9 cellular contexts compared by ENCODE assay signal in the genomic region with DNA sequence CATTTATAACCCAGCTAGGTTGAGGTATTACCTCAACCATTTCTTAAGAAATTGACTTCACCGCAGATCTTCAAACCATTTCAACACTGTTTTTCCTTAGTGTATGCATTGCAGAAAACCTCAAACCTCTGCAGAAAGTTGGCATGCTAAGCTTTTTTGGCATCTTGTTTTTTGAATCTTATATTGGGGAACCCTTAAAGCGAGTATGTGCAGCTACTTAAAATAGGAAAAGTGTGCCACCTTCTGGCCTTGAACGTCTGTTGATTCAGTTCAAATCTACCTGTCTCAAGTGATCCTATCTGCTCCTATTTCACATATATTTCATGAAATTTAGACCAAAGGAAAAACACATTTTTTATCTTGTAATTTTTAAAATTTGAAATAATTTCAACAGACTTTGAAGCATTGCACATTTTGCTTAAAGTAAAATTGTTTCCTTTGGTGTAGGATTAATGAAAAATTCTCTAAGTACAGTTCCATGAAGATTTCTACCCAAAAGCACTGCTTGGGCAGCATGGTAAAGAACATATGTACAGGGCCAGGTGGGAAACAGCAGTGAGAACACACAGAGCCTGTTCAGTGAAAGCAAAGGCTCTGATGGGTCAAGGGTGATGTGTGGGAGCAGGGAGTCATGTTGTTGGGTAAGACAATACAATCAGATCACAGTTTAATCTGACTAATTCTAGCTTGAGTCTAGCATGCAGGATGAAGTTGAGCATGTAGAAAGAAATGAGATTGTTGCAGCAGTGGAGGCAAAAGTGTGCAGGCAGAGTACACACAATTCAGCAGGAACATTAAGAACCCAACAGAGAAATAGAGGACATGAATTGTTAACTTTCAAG. TPM values are rescaled to one million over a fixed set of nuclear protein-coding genes. Genes with fewer than 3 reads are reported as not detected.
A peak's percentile ranks its signal among the peaks of the same experiment; 100 is the strongest.
DNase-seq lines count a peak whose midpoint lies in the region; ATAC-seq and TF ChIP-seq lines count a peak whose summit lies in the region.
"Had no signal": no experiment of that assay in that cellular context is flagged by ENCODE, and none has a peak within 500 bp of the region (broad histone marks: within the 10 kb centered on the region; RNA-seq: fewer than 3 reads in every experiment).

No MANE protein-coding gene starts in this region.

- peaks cover 2% of the 10 kb centered on the region for H3K36me3 ChIP-seq in CD4-positive, CD25-positive, alpha-beta regulatory T cell (ENCODE audit: control insufficient read depth, insufficient read depth, low read length)
- H3K36me3 ChIP-seq in SK-N-MC (ENCODE audit: insufficient read depth, low read length) (no peaks in the 10 kb centered on the region), mammary epithelial cell (ENCODE audit: insufficient read depth, low read length) (no peaks in the 10 kb centered on the region), kidney epithelial cell (ENCODE audit: control insufficient read depth, insufficient read depth, low read length) (no peaks in the 10 kb centered on the region)

- BruUV-seq in mammary epithelial cell (replicated peaks; lab: Mats Ljungman, UMichigan), result no TSS peak

- H3K36me3 Mint-ChIP-seq in CD4-positive, CD25-positive, alpha-beta regulatory T cell, result peaks cover 10% of the 10 kb centered on the region

- peak overlapping the region in 3 of 4 donors; percentile 23 to 73 (median 27) for H3K4me3 Mint-ChIP-seq in CD4-positive, CD25-positive, alpha-beta regulatory T cell

- H3K27me3 ChIP-seq in CD4-positive, CD25-positive, alpha-beta regulatory T cell (ENCODE audit: control insufficient read depth, insufficient read depth, low read length), result no peaks in the 10 kb centered on the region
- no peaks in the 10 kb centered on the region for H3K27me3 ChIP-seq in mammary epithelial cell (ENCODE audit: insufficient read depth, low read length)
- no peaks in the 10 kb centered on the region for H3K27me3 ChIP-seq in kidney epithelial cell (ENCODE audit: control insufficient read depth, insufficient read depth, low read length)

- 39% methylated on average over 3 of the region's 3 CpGs for WGBS in mammary epithelial cell (ENCODE audit: low coverage, missing lambda C conversion rate)

- peak overlapping the region; percentile 80 for H3K27ac ChIP-seq in CD4-positive, CD25-positive, alpha-beta regulatory T cell (ENCODE audit: insufficient read depth, low read length, poor library complexity, severe bottlenecking)
- no peak overlapping the region for H3K27ac ChIP-seq in SK-N-MC
- no peak overlapping the region for H3K27ac ChIP-seq in mammary epithelial cell (ENCODE audit: insufficient read depth, low read depth, low read length)
- H3K27ac ChIP-seq in coronary artery, result no peak overlapping the region

- peaks cover 0 to 5% of the 10 kb centered on the region in 2 experiments for H3K9me3 ChIP-seq in CD4-positive, CD25-positive, alpha-beta regulatory T cell (ENCODE audit: control insufficient read depth in 2 of 2, low read length in 2 of 2)
- no peaks in the 10 kb centered on the region for H3K9me3 ChIP-seq in SK-N-MC (ENCODE audit: low read depth, low read length)
- H3K9me3 ChIP-seq in mammary epithelial cell (replicated peaks; ENCODE audit: insufficient read depth, low read length), result no peaks in the 10 kb centered on the region

- H3K4me2 ChIP-seq in mammary epithelial cell (ENCODE audit: insufficient read depth, low read depth, low read length), result no peak overlapping the region

- no peaks in the 10 kb centered on the region for H3K79me2 ChIP-seq in mammary epithelial cell (ENCODE audit: insufficient read depth, low read length)

- H3K4me3 ChIP-seq in CD4-positive, CD25-positive, alpha-beta regulatory T cell (ENCODE audit: low read depth, low read length), result peak overlapping the region; percentile 53
- H3K4me3 ChIP-seq in NB4 (ENCODE audit: low read depth, low read length) (no peak overlapping the region), SK-N-MC (no peak overlapping the region), mammary epithelial cell (replicated peaks in 1 of 3; ENCODE audit: insufficient read depth in 1 of 3, low read depth in 2 of 3, low read length in 3 of 3) (no peak overlapping the region), kidney epithelial cell (ENCODE audit: low read depth, low read length) (no peak overlapping the region), coronary artery (no peak overlapping the region)
- H3K4me3 ChIP-seq: skin epidermis had no signal

- TF ChIP-seq POLR2A in NB4 (IDR thresholded peaks at IDR 0.05; ENCODE audit: extremely low read depth, insufficient read length), result no peak

- peak overlapping the region; percentile 78 to 100 (median 98) for H3K27ac Mint-ChIP-seq in CD4-positive, CD25-positive, alpha-beta regulatory T cell

- H3K27me3 Mint-ChIP-seq in CD4-positive, CD25-positive, alpha-beta regulatory T cell, result no peaks in the 10 kb centered on the region

- H4K20me1 ChIP-seq in mammary epithelial cell (ENCODE audit: insufficient read depth, low read length), result no peaks in the 10 kb centered on the region

- H2AFZ ChIP-seq in mammary epithelial cell (ENCODE audit: low read depth, low read length), result no peak overlapping the region

- in situ Hi-C loops in mammary epithelial cell (cut with MboI; ENCODE audit: low sequenced_read_pairs in 2 of 2), result loop anchor here in 1 of 2 donors (10.0 to 25.0 kb wide), 2 partner anchors 139 to 856 kb away; no protein-coding TSS in a partner anchor

- no peak overlapping the region for H3K9ac ChIP-seq in SK-N-MC (ENCODE audit: insufficient read length)
- H3K9ac ChIP-seq in mammary epithelial cell (ENCODE audit: insufficient read depth, low read length), result no peak overlapping the region

- H3K9me3 Mint-ChIP-seq in CD4-positive, CD25-positive, alpha-beta regulatory T cell, result peaks cover 0 to 10% (median 3%) of the 10 kb centered on the region in 7 donors

- CTCF ChIA-PET in mammary epithelial cell (lab: Charles Lee; ENCODE audit: low non-redundant PET), result interaction anchor here (0.6 to 0.9 kb wide), 2 partner anchors 82 to 564 kb away, joined by 3 to 6 read pairs; no protein-coding TSS in a partner anchor

- ATAC-seq in CD4-positive, CD25-positive, alpha-beta regulatory T cell (ENCODE audit: low read depth in 2 of 2), result peak; percentile 24 to 28
- ATAC-seq in GM18868 (IDR thresholded peaks at IDR 0.05; ENCODE audit: unreplicated experiment), result peak; percentile 71

- intact Hi-C loops in mammary epithelial cell (cut with micrococcal nuclease), result loop anchor here (1.0 to 10.0 kb wide), 4 partner anchors 82 to 859 kb away; no protein-coding TSS in a partner anchor

- H3K4me1 ChIP-seq in CD4-positive, CD25-positive, alpha-beta regulatory T cell (ENCODE audit: control insufficient read depth, insufficient read depth, low read length, poor library complexity, severe bottlenecking), result peaks cover 48% of the 10 kb centered on the region
- H3K4me1 ChIP-seq in mammary epithelial cell (ENCODE audit: insufficient read depth, low read length), result peaks cover 7% of the 10 kb centered on the region

- peaks cover 35 to 76% (median 51%) of the 10 kb centered on the region in 4 donors for H3K4me1 Mint-ChIP-seq in CD4-positive, CD25-positive, alpha-beta regulatory T cell

- TF ChIP-seq CTCF in NB4 (IDR thresholded peaks at IDR 0.05; ENCODE audit: low read depth, low read length), result no peak
- peak; percentile 53 to 66 for TF ChIP-seq CTCF in mammary epithelial cell (conservative IDR thresholded peaks at IDR 0.05 in 1 of 2, IDR thresholded peaks at IDR 0.05 in 1 of 2; ENCODE audit: extremely low read depth in 1 of 2, insufficient read depth in 1 of 2, low read depth in 1 of 2, low read length in 2 of 2)
- TF ChIP-seq CTCF in kidney epithelial cell (IDR thresholded peaks at IDR 0.05; ENCODE audit: insufficient read depth, low read length, poor library complexity, severe bottlenecking), result peak; percentile 40
- no peak for TF ChIP-seq CTCF in coronary artery (IDR thresholded peaks at IDR 0.05)

- dilution Hi-C loops in mammary epithelial cell (cut with HindIII; ENCODE audit: low sequenced_read_pairs), result no loop called here

- peak; percentile 30 to 86 (median 66) for DNase-seq in CD4-positive, CD25-positive, alpha-beta regulatory T cell
- peak; percentile 81 for DNase-seq in NB4 (ENCODE audit: low read depth)
- DNase-seq in SK-N-MC (ENCODE audit: low read depth, low spot score), result peak; percentile 53
- DNase-seq in mammary epithelial cell, result peak; percentile 46
- peak; percentile 32 for DNase-seq in kidney epithelial cell (ENCODE audit: low read depth)
- peak; percentile 22 for DNase-seq in stimulated activated CD8-positive, alpha-beta memory T cell treated with anti-CD3 and anti-CD28 coated beads, Interleukin-4, amount 100 ng/mL, for 24 hours (ENCODE audit: low read depth)
- no peak for DNase-seq in coronary artery (ENCODE audit: low spot score)

RNA-seq across cellular contexts. Expression of gene HENMT1, which starts 17.2 kb away (rescaled TPM):
- total RNA-seq in CD4-positive, CD25-positive, alpha-beta regulatory T cell, result 7.8 TPM
- polyA plus RNA-seq in CD4-positive, CD25-positive, alpha-beta regulatory T cell, result 10 to 100 TPM; 23.6 to 36.1 (median 29.8) TPM
- 1 to 10 TPM; 1.3 to 6.7 TPM for total RNA-seq in mammary epithelial cell
- 1.1 TPM for polyA plus RNA-seq in mammary epithelial cell
- polyA minus RNA-seq in mammary epithelial cell, result not detected
- 5.1 and 6.6 TPM in 2 replicates for total RNA-seq in kidney epithelial cell

RNA-seq across cellular contexts. Expression of gene PRPF38B, which starts 48.4 kb away (rescaled TPM):
- total RNA-seq in CD4-positive, CD25-positive, alpha-beta regulatory T cell, result 132 TPM
- polyA plus RNA-seq in CD4-positive, CD25-positive, alpha-beta regulatory T cell, result 10 to 100 TPM; 18.9 to 31.4 (median 20.2) TPM
- total RNA-seq in mammary epithelial cell, result 10 to 100 TPM; 14.5 to 52.2 TPM
- polyA plus RNA-seq in mammary epithelial cell, result 20.6 TPM
- 5.2 TPM for polyA minus RNA-seq in mammary epithelial cell
- 20.3 and 21.1 TPM in 2 replicates for total RNA-seq in kidney epithelial cell

Comparison
In these comparisons a context has a peak if more than half of its experiments do, and no peak if none do; other contexts are left out.
1. CTCF ChIP-seq: peak in mammary epithelial cell (2 of 2) and kidney epithelial cell (single experiment); none in NB4 (single experiment) and coronary artery (single experiment).